8 cellular contexts compared by ENCODE assay signal in the genomic region with DNA sequence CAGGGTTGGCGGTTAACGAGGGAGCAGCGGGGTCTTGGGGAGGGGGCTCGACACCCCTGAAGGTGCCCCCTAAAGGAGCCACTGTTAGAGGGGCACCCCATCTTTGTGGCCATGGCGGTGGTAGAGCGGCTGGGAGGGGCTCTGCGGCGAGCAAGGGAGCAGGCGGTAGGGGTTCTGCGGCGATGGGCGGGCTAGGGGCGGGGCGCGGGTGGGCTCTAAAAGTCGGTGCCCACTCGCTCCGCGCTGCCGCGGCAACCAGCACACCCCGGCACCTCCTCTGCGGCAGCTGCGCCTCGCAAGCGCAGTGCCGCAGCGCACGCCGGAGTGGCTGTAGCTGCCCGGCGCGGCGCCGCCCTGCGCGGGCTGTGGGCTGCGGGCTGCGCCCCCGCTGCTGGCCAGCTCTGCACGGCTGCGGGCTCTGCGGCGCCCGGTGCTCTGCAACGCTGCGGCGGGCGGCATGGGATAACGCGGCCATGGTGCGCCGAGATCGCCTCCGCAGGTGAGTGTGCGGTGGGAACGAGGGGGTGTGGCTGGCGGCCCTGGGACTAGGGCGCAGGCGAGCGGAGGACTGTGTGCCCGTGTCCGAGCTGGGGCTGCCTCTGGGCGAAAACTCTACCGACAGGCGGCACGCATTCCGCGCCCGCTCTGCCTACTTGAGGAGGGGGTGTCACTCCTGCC. TPM values are rescaled to one million over a fixed set of nuclear protein-coding genes. Genes with fewer than 3 reads are reported as not detected.
A peak's percentile ranks its signal among the peaks of the same experiment; 100 is the strongest.
DNase-seq lines count a peak whose midpoint lies in the region; ATAC-seq and TF ChIP-seq lines count a peak whose summit lies in the region.

A gene with protein sequence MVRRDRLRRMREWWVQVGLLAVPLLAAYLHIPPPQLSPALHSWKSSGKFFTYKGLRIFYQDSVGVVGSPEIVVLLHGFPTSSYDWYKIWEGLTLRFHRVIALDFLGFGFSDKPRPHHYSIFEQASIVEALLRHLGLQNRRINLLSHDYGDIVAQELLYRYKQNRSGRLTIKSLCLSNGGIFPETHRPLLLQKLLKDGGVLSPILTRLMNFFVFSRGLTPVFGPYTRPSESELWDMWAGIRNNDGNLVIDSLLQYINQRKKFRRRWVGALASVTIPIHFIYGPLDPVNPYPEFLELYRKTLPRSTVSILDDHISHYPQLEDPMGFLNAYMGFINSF (plus strand): TSS at position 245 of the 678 bp plus-strand sequence. CDS start 229 bp downstream, at position 474.

- no peak for TF ChIP-seq CTCF in foreskin fibroblast (IDR thresholded peaks at IDR 0.05; ENCODE audit: low read depth, low read length)
- no peak for TF ChIP-seq CTCF in omental fat pad (IDR thresholded peaks at IDR 0.05)

- H3K9me3 Mint-ChIP-seq in activated CD4-positive, alpha-beta memory T cell treated with anti-CD3 and anti-CD28 coated beads for 36 hours: no peaks in the 10 kb centered on the region

- intact Hi-C loops in activated CD4-positive, alpha-beta memory T cell treated with anti-CD3 and anti-CD28 coated beads for 36 hours (cut with micrococcal nuclease): loop anchor here (2.0 to 10.0 kb wide), 2 partner anchors 243 to 249 kb away; a partner anchor contains a TSS

- peak within 1 kb of the TSS; percentile 51 to 86 for H3K4me3 ChIP-seq in foreskin fibroblast (ENCODE audit: low read depth in 1 of 2, low read length in 2 of 2)

- no peaks in the 10 kb centered on the region for H3K36me3 Mint-ChIP-seq in activated CD4-positive, alpha-beta memory T cell treated with anti-CD3 and anti-CD28 coated beads for 36 hours

- peaks cover 44% of the 10 kb centered on the region for H3K27me3 Mint-ChIP-seq in activated CD4-positive, alpha-beta memory T cell treated with anti-CD3 and anti-CD28 coated beads for 36 hours

- DNase-seq in activated CD8-positive, alpha-beta memory T cell treated with anti-CD3 and anti-CD28 coated beads, Interleukin-2, amount 50 U/mL, for 4 hours: peak; percentile 37
- no peak for DNase-seq in activated CD8-positive, alpha-beta memory T cell treated with anti-CD3 and anti-CD28 coated beads for 24 hours
- DNase-seq in activated CD4-positive, alpha-beta memory T cell treated with anti-CD3 and anti-CD28 coated beads for 36 hours: no peak
- DNase-seq in foreskin fibroblast: peak in 1 of 2 donors; percentile 57
- DNase-seq in omental fat pad (ENCODE audit: low spot score): no peak
- DNase-seq in superior temporal gyrus (ENCODE audit: extremely low spot score): no peak

- ATAC-seq in omental fat pad (ENCODE audit: low FRiP score): peak; percentile 45
- ATAC-seq in GM18498 (IDR thresholded peaks at IDR 0.05; ENCODE audit: unreplicated experiment): no peak
- no peak for ATAC-seq in HG03442 (IDR thresholded peaks at IDR 0.05; ENCODE audit: unreplicated experiment)

- H3K4me3 Mint-ChIP-seq in activated CD4-positive, alpha-beta memory T cell treated with anti-CD3 and anti-CD28 coated beads for 36 hours: peak within 1 kb of the TSS; percentile 59

- CTCF ChIA-PET in activated CD4-positive, alpha-beta memory T cell treated with anti-CD3 and anti-CD28 coated beads for 36 hours (lab: Charles Lee): interaction anchor here (1.5 kb wide), 1 partner anchor 266 kb away, joined by 6 read pairs; no protein-coding TSS in a partner anchor

- H3K4me1 Mint-ChIP-seq in activated CD4-positive, alpha-beta memory T cell treated with anti-CD3 and anti-CD28 coated beads for 36 hours (ENCODE audit: low read depth): peaks cover 13% of the 10 kb centered on the region

- POLR2A ChIA-PET in activated CD4-positive, alpha-beta memory T cell treated with anti-CD3 and anti-CD28 coated beads for 36 hours (lab: Charles Lee): no interaction called here

- no peak within 1 kb of the TSS for H3K27ac Mint-ChIP-seq in activated CD4-positive, alpha-beta memory T cell treated with anti-CD3 and anti-CD28 coated beads for 36 hours

RNA-seq across cellular contexts. Expression of the gene that starts here (rescaled TPM):
- total RNA-seq in activated CD4-positive, alpha-beta memory T cell treated with anti-CD3 and anti-CD28 coated beads for 36 hours: 1 to 10 TPM in 1 of 2 experiments, under 1 TPM in 1; 0.83 to 1.0 TPM
- 100 to 1,000 TPM in 3 of 4 donors, 10 to 100 TPM in 1; 64.0 to 953 (median 201) TPM for total RNA-seq in omental fat pad

Comparison
In these comparisons a context has a peak if more than half of its experiments do, and no peak if none do; other contexts are left out.
1. RNA of the gene that starts here (total RNA-seq): 64.0 to 953 TPM in omental fat pad; 0.83 to 1.0 TPM in activated CD4-positive, alpha-beta memory T cell treated with anti-CD3 and anti-CD28 coated beads for 36 hours; every median in the first group is over 10 times any median in the second.